1 cellular context compared by ENCODE assay signal in genomic region chr1:116292929-116293725, GRCh38.
A peak's percentile ranks its signal among the peaks of the same experiment; 100 is the strongest.
TF ChIP-seq lines count a peak whose summit lies in the region.

No MANE protein-coding gene starts in this region.

TF ChIP-seq in HepG2, 621 proteins besides CTCF, POLR2A, EP300 and RAD21 (continued from another document and continues in another):
- no peak for TF ChIP-seq FOXO4 (CRISPR knock-in tag; conservative IDR thresholded peaks at IDR 0.05)
- TF ChIP-seq TAF15 (IDR thresholded peaks at IDR 0.05; ENCODE audit: low read depth, low read length, poor library complexity, severe bottlenecking) = no peak
- no peak for TF ChIP-seq CCAR2 (optimal IDR thresholded peaks at IDR 0.05; ENCODE audit: low read depth, low read length)
- no peak for TF ChIP-seq ZNF740 (CRISPR knock-in tag; IDR thresholded peaks at IDR 0.05)
- TF ChIP-seq, protein P1, sequence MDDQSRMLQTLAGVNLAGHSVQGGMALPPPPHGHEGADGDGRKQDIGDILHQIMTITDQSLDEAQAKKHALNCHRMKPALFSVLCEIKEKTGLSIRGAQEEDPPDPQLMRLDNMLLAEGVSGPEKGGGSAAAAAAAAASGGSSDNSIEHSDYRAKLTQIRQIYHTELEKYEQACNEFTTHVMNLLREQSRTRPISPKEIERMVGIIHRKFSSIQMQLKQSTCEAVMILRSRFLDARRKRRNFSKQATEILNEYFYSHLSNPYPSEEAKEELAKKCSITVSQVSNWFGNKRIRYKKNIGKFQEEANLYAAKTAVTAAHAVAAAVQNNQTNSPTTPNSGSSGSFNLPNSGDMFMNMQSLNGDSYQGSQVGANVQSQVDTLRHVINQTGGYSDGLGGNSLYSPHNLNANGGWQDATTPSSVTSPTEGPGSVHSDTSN (CRISPR knock-in tag; IDR thresholded peaks at IDR 0.05; ENCODE audit: borderline replicate concordance) = no peak
- TF ChIP-seq, protein P2, sequence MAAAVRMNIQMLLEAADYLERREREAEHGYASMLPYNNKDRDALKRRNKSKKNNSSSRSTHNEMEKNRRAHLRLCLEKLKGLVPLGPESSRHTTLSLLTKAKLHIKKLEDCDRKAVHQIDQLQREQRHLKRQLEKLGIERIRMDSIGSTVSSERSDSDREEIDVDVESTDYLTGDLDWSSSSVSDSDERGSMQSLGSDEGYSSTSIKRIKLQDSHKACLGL (CRISPR knock-in tag; IDR thresholded peaks at IDR 0.05) = no peak
- TF ChIP-seq ZMYM4 (CRISPR knock-in tag; IDR thresholded peaks at IDR 0.05) = peak; percentile 89
- TF ChIP-seq TRIM22 (IDR thresholded peaks at IDR 0.05) = no peak
- TF ChIP-seq ZMYM2 (CRISPR knock-in tag; IDR thresholded peaks at IDR 0.05) = no peak
- no peak for TF ChIP-seq ZNF572 (CRISPR knock-in tag; IDR thresholded peaks at IDR 0.05)
- no peak for TF ChIP-seq ZC3H4 (CRISPR knock-in tag; IDR thresholded peaks at IDR 0.05; ENCODE audit: borderline replicate concordance)
- TF ChIP-seq, protein P3, sequence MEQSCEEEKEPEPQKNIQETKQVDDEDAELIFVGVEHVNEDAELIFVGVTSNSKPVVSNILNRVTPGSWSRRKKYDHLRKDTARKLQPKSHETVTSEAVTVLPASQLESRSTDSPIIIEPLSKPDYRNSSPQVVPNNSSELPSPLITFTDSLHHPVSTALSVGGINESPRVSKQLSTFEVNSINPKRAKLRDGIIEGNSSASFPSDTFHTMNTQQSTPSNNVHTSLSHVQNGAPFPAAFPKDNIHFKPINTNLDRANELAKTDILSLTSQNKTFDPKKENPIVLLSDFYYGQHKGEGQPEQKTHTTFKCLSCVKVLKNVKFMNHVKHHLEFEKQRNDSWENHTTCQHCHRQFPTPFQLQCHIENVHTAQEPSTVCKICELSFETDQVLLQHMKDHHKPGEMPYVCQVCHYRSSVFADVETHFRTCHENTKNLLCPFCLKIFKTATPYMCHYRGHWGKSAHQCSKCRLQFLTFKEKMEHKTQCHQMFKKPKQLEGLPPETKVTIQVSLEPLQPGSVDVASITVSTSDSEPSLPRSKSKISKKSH (CRISPR knock-in tag; IDR thresholded peaks at IDR 0.05; ENCODE audit: borderline replicate concordance) = no peak
- TF ChIP-seq MAZ (IDR thresholded peaks at IDR 0.05; ENCODE audit: borderline replicate concordance, low read depth, low read length) = no peak
- peak; percentile 64; the same call in 1 of the 2 replicates for TF ChIP-seq MAZ (CRISPR knock-in tag; IDR thresholded peaks at IDR 0.05; ENCODE audit: low read depth)
- TF ChIP-seq ZKSCAN1 (IDR thresholded peaks at IDR 0.05; ENCODE audit: low read length) = no peak
- TF ChIP-seq ZNF83 (CRISPR knock-in tag; IDR thresholded peaks at IDR 0.05; ENCODE audit: borderline replicate concordance) = no peak
- no peak for TF ChIP-seq ZNF691 (CRISPR knock-in tag; IDR thresholded peaks at IDR 0.05; ENCODE audit: borderline replicate concordance, low read depth)
- TF ChIP-seq, protein P4, sequence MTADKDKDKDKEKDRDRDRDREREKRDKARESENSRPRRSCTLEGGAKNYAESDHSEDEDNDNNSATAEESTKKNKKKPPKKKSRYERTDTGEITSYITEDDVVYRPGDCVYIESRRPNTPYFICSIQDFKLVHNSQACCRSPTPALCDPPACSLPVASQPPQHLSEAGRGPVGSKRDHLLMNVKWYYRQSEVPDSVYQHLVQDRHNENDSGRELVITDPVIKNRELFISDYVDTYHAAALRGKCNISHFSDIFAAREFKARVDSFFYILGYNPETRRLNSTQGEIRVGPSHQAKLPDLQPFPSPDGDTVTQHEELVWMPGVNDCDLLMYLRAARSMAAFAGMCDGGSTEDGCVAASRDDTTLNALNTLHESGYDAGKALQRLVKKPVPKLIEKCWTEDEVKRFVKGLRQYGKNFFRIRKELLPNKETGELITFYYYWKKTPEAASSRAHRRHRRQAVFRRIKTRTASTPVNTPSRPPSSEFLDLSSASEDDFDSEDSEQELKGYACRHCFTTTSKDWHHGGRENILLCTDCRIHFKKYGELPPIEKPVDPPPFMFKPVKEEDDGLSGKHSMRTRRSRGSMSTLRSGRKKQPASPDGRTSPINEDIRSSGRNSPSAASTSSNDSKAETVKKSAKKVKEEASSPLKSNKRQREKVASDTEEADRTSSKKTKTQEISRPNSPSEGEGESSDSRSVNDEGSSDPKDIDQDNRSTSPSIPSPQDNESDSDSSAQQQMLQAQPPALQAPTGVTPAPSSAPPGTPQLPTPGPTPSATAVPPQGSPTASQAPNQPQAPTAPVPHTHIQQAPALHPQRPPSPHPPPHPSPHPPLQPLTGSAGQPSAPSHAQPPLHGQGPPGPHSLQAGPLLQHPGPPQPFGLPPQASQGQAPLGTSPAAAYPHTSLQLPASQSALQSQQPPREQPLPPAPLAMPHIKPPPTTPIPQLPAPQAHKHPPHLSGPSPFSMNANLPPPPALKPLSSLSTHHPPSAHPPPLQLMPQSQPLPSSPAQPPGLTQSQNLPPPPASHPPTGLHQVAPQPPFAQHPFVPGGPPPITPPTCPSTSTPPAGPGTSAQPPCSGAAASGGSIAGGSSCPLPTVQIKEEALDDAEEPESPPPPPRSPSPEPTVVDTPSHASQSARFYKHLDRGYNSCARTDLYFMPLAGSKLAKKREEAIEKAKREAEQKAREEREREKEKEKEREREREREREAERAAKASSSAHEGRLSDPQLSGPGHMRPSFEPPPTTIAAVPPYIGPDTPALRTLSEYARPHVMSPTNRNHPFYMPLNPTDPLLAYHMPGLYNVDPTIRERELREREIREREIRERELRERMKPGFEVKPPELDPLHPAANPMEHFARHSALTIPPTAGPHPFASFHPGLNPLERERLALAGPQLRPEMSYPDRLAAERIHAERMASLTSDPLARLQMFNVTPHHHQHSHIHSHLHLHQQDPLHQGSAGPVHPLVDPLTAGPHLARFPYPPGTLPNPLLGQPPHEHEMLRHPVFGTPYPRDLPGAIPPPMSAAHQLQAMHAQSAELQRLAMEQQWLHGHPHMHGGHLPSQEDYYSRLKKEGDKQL (CRISPR knock-in tag; IDR thresholded peaks at IDR 0.05; ENCODE audit: low read depth) = peak; percentile 99
- no peak for TF ChIP-seq MZF1 (CRISPR knock-in tag; IDR thresholded peaks at IDR 0.05; ENCODE audit: borderline replicate concordance)
- TF ChIP-seq, protein P5, sequence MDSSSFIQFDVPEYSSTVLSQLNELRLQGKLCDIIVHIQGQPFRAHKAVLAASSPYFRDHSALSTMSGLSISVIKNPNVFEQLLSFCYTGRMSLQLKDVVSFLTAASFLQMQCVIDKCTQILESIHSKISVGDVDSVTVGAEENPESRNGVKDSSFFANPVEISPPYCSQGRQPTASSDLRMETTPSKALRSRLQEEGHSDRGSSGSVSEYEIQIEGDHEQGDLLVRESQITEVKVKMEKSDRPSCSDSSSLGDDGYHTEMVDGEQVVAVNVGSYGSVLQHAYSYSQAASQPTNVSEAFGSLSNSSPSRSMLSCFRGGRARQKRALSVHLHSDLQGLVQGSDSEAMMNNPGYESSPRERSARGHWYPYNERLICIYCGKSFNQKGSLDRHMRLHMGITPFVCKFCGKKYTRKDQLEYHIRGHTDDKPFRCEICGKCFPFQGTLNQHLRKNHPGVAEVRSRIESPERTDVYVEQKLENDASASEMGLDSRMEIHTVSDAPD (CRISPR knock-in tag; IDR thresholded peaks at IDR 0.05) = peak; percentile 73; the same call in 1 of the 2 replicates
- TF ChIP-seq SMAD9 (CRISPR knock-in tag; IDR thresholded peaks at IDR 0.05) = no peak
- peak; percentile 97 for TF ChIP-seq NCOA2 (CRISPR knock-in tag; IDR thresholded peaks at IDR 0.05)
- TF ChIP-seq TOE1 (CRISPR knock-in tag; IDR thresholded peaks at IDR 0.05) = no peak
- no peak for TF ChIP-seq ZNF616 (CRISPR knock-in tag; IDR thresholded peaks at IDR 0.05; ENCODE audit: low read depth)
- TF ChIP-seq SRSF9 (IDR thresholded peaks at IDR 0.05; ENCODE audit: borderline replicate concordance, insufficient read depth, low read depth, low read length, poor library complexity, severe bottlenecking) = no peak
- TF ChIP-seq, protein P6, sequence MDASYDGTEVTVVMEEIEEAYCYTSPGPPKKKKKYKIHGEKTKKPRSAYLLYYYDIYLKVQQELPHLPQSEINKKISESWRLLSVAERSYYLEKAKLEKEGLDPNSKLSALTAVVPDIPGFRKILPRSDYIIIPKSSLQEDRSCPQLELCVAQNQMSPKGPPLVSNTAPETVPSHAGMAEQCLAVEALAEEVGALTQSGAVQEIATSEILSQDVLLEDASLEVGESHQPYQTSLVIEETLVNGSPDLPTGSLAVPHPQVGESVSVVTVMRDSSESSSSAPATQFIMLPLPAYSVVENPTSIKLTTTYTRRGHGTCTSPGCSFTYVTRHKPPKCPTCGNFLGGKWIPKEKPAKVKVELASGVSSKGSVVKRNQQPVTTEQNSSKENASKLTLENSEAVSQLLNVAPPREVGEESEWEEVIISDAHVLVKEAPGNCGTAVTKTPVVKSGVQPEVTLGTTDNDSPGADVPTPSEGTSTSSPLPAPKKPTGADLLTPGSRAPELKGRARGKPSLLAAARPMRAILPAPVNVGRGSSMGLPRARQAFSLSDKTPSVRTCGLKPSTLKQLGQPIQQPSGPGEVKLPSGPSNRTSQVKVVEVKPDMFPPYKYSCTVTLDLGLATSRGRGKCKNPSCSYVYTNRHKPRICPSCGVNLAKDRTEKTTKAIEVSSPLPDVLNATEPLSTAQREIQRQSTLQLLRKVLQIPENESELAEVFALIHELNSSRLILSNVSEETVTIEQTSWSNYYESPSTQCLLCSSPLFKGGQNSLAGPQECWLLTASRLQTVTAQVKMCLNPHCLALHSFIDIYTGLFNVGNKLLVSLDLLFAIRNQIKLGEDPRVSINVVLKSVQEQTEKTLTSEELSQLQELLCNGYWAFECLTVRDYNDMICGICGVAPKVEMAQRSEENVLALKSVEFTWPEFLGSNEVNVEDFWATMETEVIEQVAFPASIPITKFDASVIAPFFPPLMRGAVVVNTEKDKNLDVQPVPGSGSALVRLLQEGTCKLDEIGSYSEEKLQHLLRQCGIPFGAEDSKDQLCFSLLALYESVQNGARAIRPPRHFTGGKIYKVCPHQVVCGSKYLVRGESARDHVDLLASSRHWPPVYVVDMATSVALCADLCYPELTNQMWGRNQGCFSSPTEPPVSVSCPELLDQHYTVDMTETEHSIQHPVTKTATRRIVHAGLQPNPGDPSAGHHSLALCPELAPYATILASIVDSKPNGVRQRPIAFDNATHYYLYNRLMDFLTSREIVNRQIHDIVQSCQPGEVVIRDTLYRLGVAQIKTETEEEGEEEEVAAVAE (CRISPR knock-in tag; IDR thresholded peaks at IDR 0.05; ENCODE audit: borderline replicate concordance) = peak; percentile 45; the same call in 1 of the 2 replicates
- peak; percentile 72 for TF ChIP-seq CREM (IDR thresholded peaks at IDR 0.05)
- no peak for TF ChIP-seq CREM (CRISPR knock-in tag; IDR thresholded peaks at IDR 0.05)
- peak in 1 of 2 experiments; percentile 80; a peak in 1 of 4 replicates for TF ChIP-seq KLF16 (CRISPR knock-in tag; IDR thresholded peaks at IDR 0.05)
- peak; percentile 57; the same call in 1 of the 2 replicates for TF ChIP-seq YEATS4 (CRISPR knock-in tag; IDR thresholded peaks at IDR 0.05; ENCODE audit: borderline replicate concordance)
- no peak for TF ChIP-seq DMAP1 (CRISPR knock-in tag; IDR thresholded peaks at IDR 0.05)
- TF ChIP-seq MIER3 (CRISPR knock-in tag; IDR thresholded peaks at IDR 0.05; ENCODE audit: borderline replicate concordance) = peak; percentile 95; the same call in 1 of the 2 replicates
- TF ChIP-seq ARNTL (CRISPR knock-in tag; IDR thresholded peaks at IDR 0.05) = peak; percentile 77
- TF ChIP-seq RFXAP (CRISPR knock-in tag; IDR thresholded peaks at IDR 0.05; ENCODE audit: borderline replicate concordance) = no peak
- peak; percentile 11 for TF ChIP-seq ASH2L (IDR thresholded peaks at IDR 0.05; ENCODE audit: insufficient read length, low read depth, low read length)
- peak; percentile 91 for TF ChIP-seq FOXK2 (IDR thresholded peaks at IDR 0.05)
- TF ChIP-seq KDM5B (CRISPR knock-in tag; IDR thresholded peaks at IDR 0.05; ENCODE audit: borderline replicate concordance) = no peak
- no peak for TF ChIP-seq HNF4G (IDR thresholded peaks at IDR 0.05; ENCODE audit: borderline replicate concordance, low read depth, low read length)
- no peak; the same call in 1 of the 2 replicates for TF ChIP-seq HNF4G (CRISPR knock-in tag; IDR thresholded peaks at IDR 0.05; ENCODE audit: borderline replicate concordance, low read depth)
- TF ChIP-seq, protein P7, sequence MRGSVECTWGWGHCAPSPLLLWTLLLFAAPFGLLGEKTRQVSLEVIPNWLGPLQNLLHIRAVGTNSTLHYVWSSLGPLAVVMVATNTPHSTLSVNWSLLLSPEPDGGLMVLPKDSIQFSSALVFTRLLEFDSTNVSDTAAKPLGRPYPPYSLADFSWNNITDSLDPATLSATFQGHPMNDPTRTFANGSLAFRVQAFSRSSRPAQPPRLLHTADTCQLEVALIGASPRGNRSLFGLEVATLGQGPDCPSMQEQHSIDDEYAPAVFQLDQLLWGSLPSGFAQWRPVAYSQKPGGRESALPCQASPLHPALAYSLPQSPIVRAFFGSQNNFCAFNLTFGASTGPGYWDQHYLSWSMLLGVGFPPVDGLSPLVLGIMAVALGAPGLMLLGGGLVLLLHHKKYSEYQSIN (CRISPR knock-in tag; IDR thresholded peaks at IDR 0.05; ENCODE audit: borderline replicate concordance) = no peak
- TF ChIP-seq FLYWCH1 (CRISPR knock-in tag; IDR thresholded peaks at IDR 0.05) = no peak
- TF ChIP-seq ZNF101 (CRISPR knock-in tag; IDR thresholded peaks at IDR 0.05; ENCODE audit: borderline replicate concordance, low read depth) = no peak
